ENCODE assay signal across 8 cellular contexts in genomic region chr10:90871279-90871760, GRCh38. TPM values are rescaled to one million over a fixed set of nuclear protein-coding genes. Genes with fewer than 3 reads are reported as not detected.
DNase-seq lines count a peak whose midpoint lies in the region; ATAC-seq, FAIRE-seq and TF ChIP-seq lines count a peak whose summit lies in the region.

No MANE protein-coding gene starts in this region.

- FAIRE-seq in GM12878 (lab: Jason Lieb, UNC) = peak; percentile 31

- intact Hi-C loops in GM12878 (cut with micrococcal nuclease; ENCODE audit: unreplicated experiment) = loop anchor here (2.0 kb wide), 1 partner anchor 121 kb away; no protein-coding TSS in a partner anchor

- H3K27ac ChIP-seq in SJCRH30 (peak overlapping the region; percentile 68), GM12878 (ENCODE audit: control insufficient read depth, insufficient read depth) (no peak overlapping the region)

- no peak for TF ChIP-seq POLR2A in GM12878 (IDR thresholded peaks at IDR 0.05; ENCODE audit: low read depth, low read length)

- DNase-seq in ELF-1 (ENCODE audit: low read depth, low spot score) (peak; percentile 88), HuH-7 (ENCODE audit: low spot score) (peak; percentile 53), SJCRH30 (peak; percentile 40 to 71), GM12878 (ENCODE audit: low read depth, low spot score) (peak; percentile 17), hypothalamus (lab: John Stamatoyannopoulos, UW) (peak in 30 of 51 donors; percentile 2 to 77 (median 26)), pulmonary artery endothelial cell (ENCODE audit: low read depth, low spot score) (peak; percentile 51), NK-92 (lab: John Stamatoyannopoulos, UW; ENCODE audit: unreplicated experiment) (no peak)

- in situ Hi-C loops in GM12878 (cut with MboI) = no loop called here

- H3K9me3 ChIP-seq in SJCRH30 (replicated peaks) (no peaks in the 10 kb centered on the region), GM12878 (replicated peaks; ENCODE audit: control insufficient read depth, insufficient read depth, low read length) (no peaks in the 10 kb centered on the region; the same call in 1 of the 3 replicates)

- CTCF ChIA-PET in GM12878 (lab: Yijun Ruan, JAX) = interaction anchor here (0.6 to 3.5 kb wide), 19 partner anchors 9 to 1057 kb away, joined by 3 to 20 read pairs (median 4); partner anchors contain the start of gene HTR7

- H3K4me1 ChIP-seq in SJCRH30 (no peaks in the 10 kb centered on the region), GM12878 (ENCODE audit: control insufficient read depth, insufficient read depth, low read length) (0 out of 2 replicates have a peak, but pooled peaks cover 3% of the 10 kb centered on the region)

- no peaks in the 10 kb centered on the region for H3K27me3 ChIP-seq in SJCRH30
- H3K27me3 ChIP-seq in GM12878 (replicated peaks in 1 of 2; ENCODE audit: control insufficient read depth in 2 of 2, insufficient read depth in 2 of 2, low read length in 1 of 2) = no peaks in the 10 kb centered on the region; a peak in 1 of 4 replicates

- peak overlapping the region; percentile 94 for H2AFZ ChIP-seq in GM12878 (ENCODE audit: control insufficient read depth, low read depth, low read length)

- SMC1A ChIA-PET in GM12878 (lab: Charles Lee; ENCODE audit: uncharacterized antibody, unreplicated experiment) = interaction anchor here (0.6 to 1.7 kb wide), 7 partner anchors 8 to 428 kb away, joined by 3 to 6 read pairs (median 4); no protein-coding TSS in a partner anchor

- POLR2A ChIA-PET in GM12878 (lab: Charles Lee) = interaction anchor here (0.9 kb wide), 1 partner anchor 1052 kb away, joined by 3 read pairs; the partner anchor contains the start of gene BTAF1

- peaks cover 22% of the 10 kb centered on the region for H3K79me2 ChIP-seq in GM12878 (ENCODE audit: control insufficient read depth, insufficient read depth, low read length)

- TF ChIP-seq RAD21 in GM12878 (IDR thresholded peaks at IDR 0.05; ENCODE audit: insufficient read depth, low read depth, low read length) = peak; percentile 64

- H4K20me1 ChIP-seq in GM12878 (ENCODE audit: control insufficient read depth, insufficient read depth) = no peaks in the 10 kb centered on the region

- WGBS in GM12878 (ENCODE audit: insufficient coverage, insufficient replicate concordance, low lambda C conversion rate, missing lambda C conversion rate) = 2% methylated on average over 14 of the region's 14 CpGs

- BruUV-seq in GM12878 (replicated peaks; lab: Mats Ljungman, UMichigan) = no TSS peak

- H3K9ac ChIP-seq in GM12878 (ENCODE audit: control insufficient read depth, insufficient read depth, low read length) = no peak overlapping the region; the same call in 1 of the 2 replicates

- H3K4me3 ChIP-seq in SJCRH30 = peak overlapping the region; percentile 94
- H3K4me3 ChIP-seq in GM12878 = peak overlapping the region; percentile 87

- peak; percentile 44 to 57 (median 51) for TF ChIP-seq CTCF in GM12878 (IDR thresholded peaks at IDR 0.05 in 2 of 3, conservative IDR thresholded peaks at IDR 0.05 in 1 of 3; ENCODE audit: control insufficient read depth in 2 of 3, extremely low read depth in 1 of 3, insufficient read depth in 1 of 3, low read depth in 3 of 3, low read length in 3 of 3)

- RAD21 ChIA-PET in GM12878 (lab: Charles Lee; ENCODE audit: unreplicated experiment) = interaction anchor here (0.8 to 1.4 kb wide), 4 partner anchors 10 to 1170 kb away, joined by 3 to 5 read pairs (median 3); partner anchors contain the start of gene KIF20B

- H3K36me3 ChIP-seq in SJCRH30 = no peaks in the 10 kb centered on the region
- H3K36me3 ChIP-seq in GM12878 (ENCODE audit: control insufficient read depth in 2 of 2, insufficient read depth in 2 of 2, low read length in 1 of 2) = peaks cover 0 to 8% of the 10 kb centered on the region in 2 experiments; a peak in 2 of 4 replicates

- TF ChIP-seq EP300 in GM12878 (IDR thresholded peaks at IDR 0.05; ENCODE audit: borderline replicate concordance in 1 of 2, control insufficient read depth in 1 of 2, low read depth in 2 of 2, low read length in 2 of 2) = no peak

- ATAC-seq in GM21576 (IDR thresholded peaks at IDR 0.05; ENCODE audit: unreplicated experiment) (peak; percentile 44), GM12878 (peak; percentile 78)

- peak overlapping the region; percentile 92 for H3K4me2 ChIP-seq in GM12878 (ENCODE audit: control insufficient read depth, insufficient read depth)

TF ChIP-seq in GM12878, 131 proteins besides CTCF, POLR2A, EP300 and RAD21 (continues in another document):
- no peak for TF ChIP-seq NBN (IDR thresholded peaks at IDR 0.05)
- no peak for TF ChIP-seq CREM (IDR thresholded peaks at IDR 0.05; ENCODE audit: low read depth)
- no peak for TF ChIP-seq ETV6 (conservative IDR thresholded peaks at IDR 0.05 in 1 of 2, IDR thresholded peaks at IDR 0.05 in 1 of 2; ENCODE audit: borderline replicate concordance in 1 of 2, low read depth in 1 of 2)
- TF ChIP-seq TARDBP (IDR thresholded peaks at IDR 0.05; ENCODE audit: borderline replicate concordance) = no peak
- no peak for TF ChIP-seq STAT1 (conservative IDR thresholded peaks at IDR 0.05)
- no peak for TF ChIP-seq ASH2L (IDR thresholded peaks at IDR 0.05; ENCODE audit: borderline replicate concordance, low read depth)
- TF ChIP-seq HCFC1 (IDR thresholded peaks at IDR 0.05; ENCODE audit: low read length) = no peak

RNA-seq across cellular contexts. Expression of gene RPP30, which starts 0.5 kb away (rescaled TPM):
- 47.6 and 54.9 TPM in 2 replicates for total RNA-seq in SJCRH30 (2014; rRNA removed; shearing (Covaris generic))
- total RNA-seq in GM12878 (2013; cell fraction: nucleolus; rRNA removed) = 47.7 and 48.2 TPM in 2 replicates
- total RNA-seq in GM12878 (2014; rRNA removed) (70.7 and 78.9 TPM in 2 replicates), GM12878 (2014; rRNA removed; fragmentation: Illumina TruSeq; extraction: Trizol) (71.1 and 71.2 TPM in 2 replicates), GM12878 (2021) (48.0 and 51.4 TPM in 2 replicates), pulmonary artery endothelial cell (40.6 and 53.6 TPM in 2 replicates)
- 34.3 TPM for polyA plus RNA-seq in GM12878 (2011; ENCODE audit: low read depth)
- polyA plus RNA-seq in GM12878 (2011; rRNA removed) (62.2 and 81.9 TPM in 2 replicates), GM12878 (2014; fragmentation: Illumina TruSeq; extraction: Trizol) (73.9 and 85.6 TPM in 2 replicates), GM12878 (2014; fragmentation: Nextera tagmentation; extraction: Ambion mirVana) (100 to 1,000 TPM; 178 to 208 TPM), GM12878 (2014; rRNA removed) (56.5 and 65.4 TPM in 2 replicates), GM12878 (2016; fragmentation: Nextera tagmentation; extraction: Ambion mirVana) (100 to 1,000 TPM; 127 to 129 TPM)
- 29.5 and 31.7 TPM in 2 replicates for polyA plus RNA-seq in GM12878 (2011; cell fraction: cytosol; rRNA removed)
- 43.1 and 45.5 TPM in 2 replicates for polyA plus RNA-seq in GM12878 (2011; cell fraction: nucleus; rRNA removed)
- 41.8 and 46.5 TPM in 2 replicates for polyA plus RNA-seq in GM12878 (2012)
- polyA minus RNA-seq in GM12878 (2011; rRNA and poly(A)+ RNA removed) = 41.0 and 47.5 TPM in 2 replicates
- polyA minus RNA-seq in GM12878 (2011; cell fraction: cytosol; rRNA and poly(A)+ RNA removed) = 16.3 and 19.8 TPM in 2 replicates
- polyA minus RNA-seq in GM12878 (2011; cell fraction: nucleus; rRNA and poly(A)+ RNA removed) = 16.0 and 22.0 TPM in 2 replicates

RNA-seq across cellular contexts. Expression of gene HTR7, which starts 13.5 kb away (rescaled TPM):
- total RNA-seq in SJCRH30 (2014; rRNA removed; shearing (Covaris generic)) = 0.25 and 0.26 TPM in 2 replicates
- 10.0 and 10.2 TPM in 2 replicates for total RNA-seq in GM12878 (2013; cell fraction: nucleolus; rRNA removed)
- total RNA-seq in GM12878 (2014; rRNA removed) (0.06 and 0.11 TPM in 2 replicates), GM12878 (2014; rRNA removed; fragmentation: Illumina TruSeq; extraction: Trizol) (not detected in 2 replicates), GM12878 (2021) (not detected in 2 replicates), pulmonary artery endothelial cell (0.13 and 0.28 TPM in 2 replicates)
- not detected for polyA plus RNA-seq in GM12878 (2011; ENCODE audit: low read depth)
- polyA plus RNA-seq in GM12878 (2011; rRNA removed) (1.2 and 1.3 TPM in 2 replicates), GM12878 (2014; fragmentation: Illumina TruSeq; extraction: Trizol) (0.01 TPM in 1 of 2 replicates, not detected in the other), GM12878 (2014; fragmentation: Nextera tagmentation; extraction: Ambion mirVana) (under 1 TPM; 0.04 to 0.06 TPM), GM12878 (2014; rRNA removed) (0.08 TPM in 1 of 2 replicates, not detected in the other), GM12878 (2016; fragmentation: Nextera tagmentation; extraction: Ambion mirVana) (not detected)
- polyA plus RNA-seq in GM12878 (2011; cell fraction: cytosol; rRNA removed) = 0.95 and 1.3 TPM in 2 replicates
- 1.1 and 1.4 TPM in 2 replicates for polyA plus RNA-seq in GM12878 (2011; cell fraction: nucleus; rRNA removed)
- not detected in 2 replicates for polyA plus RNA-seq in GM12878 (2012)
- 2.8 and 3.9 TPM in 2 replicates for polyA minus RNA-seq in GM12878 (2011; rRNA and poly(A)+ RNA removed)
- 0.80 and 0.83 TPM in 2 replicates for polyA minus RNA-seq in GM12878 (2011; cell fraction: cytosol; rRNA and poly(A)+ RNA removed)
- polyA minus RNA-seq in GM12878 (2011; cell fraction: nucleus; rRNA and poly(A)+ RNA removed) = 5.1 and 7.1 TPM in 2 replicates

RNA-seq across cellular contexts. Expression of gene ANKRD1, which starts 49.6 kb away (rescaled TPM):
- 2.6 and 3.7 TPM in 2 replicates for total RNA-seq in SJCRH30 (2014; rRNA removed; shearing (Covaris generic))
- not detected in 2 replicates for total RNA-seq in GM12878 (2013; cell fraction: nucleolus; rRNA removed)
- total RNA-seq in GM12878 (2014; rRNA removed) (not detected in 2 replicates), GM12878 (2014; rRNA removed; fragmentation: Illumina TruSeq; extraction: Trizol) (not detected in 2 replicates), GM12878 (2021) (not detected in 2 replicates), pulmonary artery endothelial cell (660 and 1,189 TPM in 2 replicates)
- polyA plus RNA-seq in GM12878 (2011; ENCODE audit: low read depth) = not detected
- polyA plus RNA-seq in GM12878 (2011; rRNA removed) (not detected in 2 replicates), GM12878 (2014; fragmentation: Illumina TruSeq; extraction: Trizol) (0.11 TPM in 1 of 2 replicates, not detected in the other), GM12878 (2014; fragmentation: Nextera tagmentation; extraction: Ambion mirVana) (not detected), GM12878 (2014; rRNA removed) (not detected in 2 replicates), GM12878 (2016; fragmentation: Nextera tagmentation; extraction: Ambion mirVana) (not detected)
- polyA plus RNA-seq in GM12878 (2011; cell fraction: cytosol; rRNA removed) = 0.03 TPM in 1 of 2 replicates, not detected in the other
- 0.04 TPM in 1 of 2 replicates, not detected in the other for polyA plus RNA-seq in GM12878 (2011; cell fraction: nucleus; rRNA removed)
- polyA plus RNA-seq in GM12878 (2012) = not detected in 2 replicates
- polyA minus RNA-seq in GM12878 (2011; rRNA and poly(A)+ RNA removed) = not detected in 2 replicates
- polyA minus RNA-seq in GM12878 (2011; cell fraction: cytosol; rRNA and poly(A)+ RNA removed) = not detected in 2 replicates
- polyA minus RNA-seq in GM12878 (2011; cell fraction: nucleus; rRNA and poly(A)+ RNA removed) = not detected in 2 replicates

Comparison
In these comparisons a context has a peak if more than half of its experiments do, and no peak if none do; other contexts are left out.
1. RNA of gene ANKRD1, which starts 49.6 kb away (total RNA-seq): 660 to 1,189 TPM in pulmonary artery endothelial cell; 2.6 to 3.7 TPM in SJCRH30 and not detected in GM12878; every median in the first group is over 100 times any median in the second.